In the genomic region with DNA sequence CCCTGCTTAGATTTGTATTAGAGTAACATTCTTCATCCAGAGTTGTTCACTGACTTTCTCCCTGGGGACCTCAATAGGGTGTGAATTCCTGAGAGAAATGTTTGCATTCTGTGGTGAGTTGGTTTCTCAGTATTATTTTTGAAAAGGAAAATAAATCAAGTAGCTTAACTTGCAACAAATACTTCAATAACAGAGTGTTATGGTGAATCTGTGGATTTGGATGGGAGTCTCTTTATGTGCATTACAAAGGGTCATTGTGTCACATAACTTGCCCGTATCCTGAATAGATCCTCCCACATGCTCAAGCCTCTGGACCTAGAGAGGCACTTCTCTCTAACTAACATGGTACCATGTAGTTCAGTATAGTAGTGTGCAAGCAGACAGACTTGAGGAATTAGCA, we compare ENCODE assay signal across 1 cellular context.
TF ChIP-seq lines count a peak whose summit lies in the region.

No MANE protein-coding gene starts in this region.

TF ChIP-seq in GM23338, 12 proteins besides CTCF, POLR2A, EP300 and RAD21 (continued from another document):
- TF ChIP-seq, protein P1, sequence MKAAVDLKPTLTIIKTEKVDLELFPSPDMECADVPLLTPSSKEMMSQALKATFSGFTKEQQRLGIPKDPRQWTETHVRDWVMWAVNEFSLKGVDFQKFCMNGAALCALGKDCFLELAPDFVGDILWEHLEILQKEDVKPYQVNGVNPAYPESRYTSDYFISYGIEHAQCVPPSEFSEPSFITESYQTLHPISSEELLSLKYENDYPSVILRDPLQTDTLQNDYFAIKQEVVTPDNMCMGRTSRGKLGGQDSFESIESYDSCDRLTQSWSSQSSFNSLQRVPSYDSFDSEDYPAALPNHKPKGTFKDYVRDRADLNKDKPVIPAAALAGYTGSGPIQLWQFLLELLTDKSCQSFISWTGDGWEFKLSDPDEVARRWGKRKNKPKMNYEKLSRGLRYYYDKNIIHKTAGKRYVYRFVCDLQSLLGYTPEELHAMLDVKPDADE (IDR thresholded peaks at IDR 0.05), result no peak
- no peak for TF ChIP-seq ZNF331 (CRISPR knock-in tag; IDR thresholded peaks at IDR 0.05; ENCODE audit: low read depth)
